ENCODE assay signal across 1 cellular context in the genomic region with DNA sequence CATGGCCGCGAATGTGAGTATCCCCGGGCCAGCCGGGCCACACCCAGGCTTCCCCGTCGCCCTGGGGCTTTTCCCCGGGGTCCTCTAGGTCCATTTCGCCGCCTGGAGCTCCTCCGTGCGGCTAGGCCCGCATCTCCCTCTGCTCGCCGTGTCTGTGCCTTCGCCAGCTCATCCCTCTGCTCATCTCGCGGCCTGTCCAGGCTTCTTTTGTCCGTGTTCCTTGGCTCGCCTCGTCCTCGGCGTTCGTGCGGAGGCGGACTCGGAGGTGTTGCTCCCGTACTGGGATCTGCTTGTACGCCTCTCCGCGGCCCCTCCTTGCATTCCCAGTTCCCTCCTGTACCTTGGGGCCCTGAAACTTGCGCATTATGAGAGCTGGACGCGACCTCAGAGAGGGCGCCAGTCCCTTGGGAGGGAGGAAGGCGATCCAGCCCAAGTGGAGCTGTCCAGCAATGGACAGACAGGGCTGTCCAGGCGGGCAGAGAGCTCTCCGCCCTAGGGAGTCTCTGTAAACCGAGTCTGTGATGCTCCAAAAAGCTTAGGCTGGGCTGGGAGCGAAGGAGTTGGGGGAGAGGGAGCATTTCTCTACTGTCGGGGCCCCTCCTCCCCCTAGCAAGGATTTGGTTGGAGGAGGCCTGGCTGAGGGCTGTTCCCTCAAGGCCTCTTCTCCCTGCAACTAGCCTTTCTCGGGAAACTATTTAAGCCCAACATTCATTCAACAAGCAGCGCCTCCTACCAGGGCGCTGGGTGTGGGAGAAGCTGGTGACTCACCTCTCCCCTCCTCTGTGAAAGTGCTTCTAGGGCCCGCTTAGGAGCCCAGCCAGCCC.
TF ChIP-seq lines count a peak whose summit lies in the region.

No MANE protein-coding gene starts in this region.

TF ChIP-seq in endothelial cell of umbilical vein, 7 proteins besides CTCF, POLR2A, EP300 and RAD21:
- TF ChIP-seq FOS (IDR thresholded peaks at IDR 0.05; ENCODE audit: borderline replicate concordance, insufficient read depth, low read length) (peak; percentile 74), JUN (IDR thresholded peaks at IDR 0.05; ENCODE audit: borderline replicate concordance, insufficient read depth, insufficient read length, low read depth) (peak; percentile 16), POLR2AphosphoS5 (IDR thresholded peaks at IDR 0.05; ENCODE audit: insufficient read depth, low read depth, low read length) (no peak)
